Comparison of ENCODE assay signal across 8 cellular contexts in genomic region chr19:12965017-12965811, GRCh38. TPM values are rescaled to one million over a fixed set of nuclear protein-coding genes. Genes with fewer than 3 reads are reported as not detected.
DNase-seq lines count a peak whose midpoint lies in the region; ATAC-seq and TF ChIP-seq lines count a peak whose summit lies in the region.

No MANE protein-coding gene starts in this region.

- peak; percentile 97 for ATAC-seq in gastroesophageal sphincter

- no peaks in the 10 kb centered on the region for H3K36me3 ChIP-seq in SJCRH30
- H3K36me3 ChIP-seq in gastroesophageal sphincter = no peaks in the 10 kb centered on the region

- peak; percentile 90 for DNase-seq in AG20443 (ENCODE audit: low spot score)
- DNase-seq in GM19238 (ENCODE audit: insufficient read length, low spot score) = peak; percentile 84
- peak; percentile 86 to 95 for DNase-seq in SJCRH30
- peak; percentile 67 for DNase-seq in activated gamma-delta T cell treated with anti-CD3 and anti-CD28 coated beads, Interleukin-2, amount 50 U/mL, for 16 hours (ENCODE audit: low read depth)
- peak in 51 of 56 donors; percentile 29 to 85 (median 63) for DNase-seq in nucleus accumbens (lab: John Stamatoyannopoulos, UW)
- DNase-seq in substantia nigra (lab: John Stamatoyannopoulos, UW) = peak in 47 of 49 donors; percentile 11 to 86 (median 62)

- no peaks in the 10 kb centered on the region; the same call in 1 of the 2 replicates for H3K4me1 ChIP-seq in SJCRH30
- H3K4me1 ChIP-seq in gastroesophageal sphincter = peaks cover 0 to 23% (median 3%) of the 10 kb centered on the region in 3 donors

- peak; percentile 95 for TF ChIP-seq CTCF in LNCAP (IDR thresholded peaks at IDR 0.05)
- peak in 3 of 4 experiments; percentile 89 to 97 (median 97) for TF ChIP-seq CTCF in gastroesophageal sphincter (IDR thresholded peaks at IDR 0.05)

- no peaks in the 10 kb centered on the region for H3K27me3 ChIP-seq in SJCRH30
- no peaks in the 10 kb centered on the region for H3K27me3 ChIP-seq in gastroesophageal sphincter

- H3K27ac ChIP-seq in SJCRH30 = no peak overlapping the region
- peak overlapping the region in 3 of 4 donors; percentile 76 to 81 (median 81) for H3K27ac ChIP-seq in gastroesophageal sphincter
- peak overlapping the region; percentile 51 for H3K27ac ChIP-seq in substantia nigra (ENCODE audit: low read depth, low read length, poor library complexity, severe bottlenecking)

- TF ChIP-seq EP300 in gastroesophageal sphincter (IDR thresholded peaks at IDR 0.05) = no peak

- TF ChIP-seq POLR2A in gastroesophageal sphincter (IDR thresholded peaks at IDR 0.05) = no peak

- H3K9me3 ChIP-seq in SJCRH30 (replicated peaks) (no peaks in the 10 kb centered on the region), gastroesophageal sphincter (no peaks in the 10 kb centered on the region)

- 0% methylated on average over 4 to 7 of the region's 34 CpGs for WGBS in gastroesophageal sphincter (ENCODE audit: low coverage in 1 of 2), 2 donors

- H3K4me3 ChIP-seq in SJCRH30 = peak overlapping the region; percentile 42
- peak overlapping the region; percentile 28 to 56 for H3K4me3 ChIP-seq in gastroesophageal sphincter

RNA-seq across cellular contexts. Expression of gene DAND5, which starts 4.2 kb away (rescaled TPM):
- not detected in 2 replicates for total RNA-seq in SJCRH30 (2014; rRNA removed; shearing (Covaris generic))
- total RNA-seq in gastroesophageal sphincter = under 1 TPM in 1 of 4 donors, not detected in 3; 0.35 TPM

RNA-seq across cellular contexts. Expression of gene GADD45GIP1, which starts 8.2 kb away (rescaled TPM):
- total RNA-seq in SJCRH30 (2014; rRNA removed; shearing (Covaris generic)) = 59.9 and 71.5 TPM in 2 replicates
- total RNA-seq in gastroesophageal sphincter = 10 to 100 TPM; 32.2 to 43.6 (median 36.9) TPM

RNA-seq across cellular contexts. Expression of gene RAD23A, which starts 19.6 kb away (rescaled TPM):
- 129 and 131 TPM in 2 replicates for total RNA-seq in SJCRH30 (2014; rRNA removed; shearing (Covaris generic))
- 100 to 1,000 TPM; 133 to 219 (median 158) TPM for total RNA-seq in gastroesophageal sphincter

RNA-seq across cellular contexts. Expression of gene CALR, which starts 26.8 kb away (rescaled TPM):
- 940 and 960 TPM in 2 replicates for total RNA-seq in SJCRH30 (2014; rRNA removed; shearing (Covaris generic))
- total RNA-seq in gastroesophageal sphincter = 100 to 1,000 TPM; 218 to 410 (median 280) TPM

RNA-seq across cellular contexts. Expression of gene NFIX, which starts 30.1 kb away (rescaled TPM):
- 20.2 and 22.4 TPM in 2 replicates for total RNA-seq in SJCRH30 (2014; rRNA removed; shearing (Covaris generic))
- 100 to 1,000 TPM in 1 of 4 donors, 10 to 100 TPM in 3; 44.7 to 145 (median 72.4) TPM for total RNA-seq in gastroesophageal sphincter
